Comparison of ENCODE assay signal across 1 cellular context in the genomic region with DNA sequence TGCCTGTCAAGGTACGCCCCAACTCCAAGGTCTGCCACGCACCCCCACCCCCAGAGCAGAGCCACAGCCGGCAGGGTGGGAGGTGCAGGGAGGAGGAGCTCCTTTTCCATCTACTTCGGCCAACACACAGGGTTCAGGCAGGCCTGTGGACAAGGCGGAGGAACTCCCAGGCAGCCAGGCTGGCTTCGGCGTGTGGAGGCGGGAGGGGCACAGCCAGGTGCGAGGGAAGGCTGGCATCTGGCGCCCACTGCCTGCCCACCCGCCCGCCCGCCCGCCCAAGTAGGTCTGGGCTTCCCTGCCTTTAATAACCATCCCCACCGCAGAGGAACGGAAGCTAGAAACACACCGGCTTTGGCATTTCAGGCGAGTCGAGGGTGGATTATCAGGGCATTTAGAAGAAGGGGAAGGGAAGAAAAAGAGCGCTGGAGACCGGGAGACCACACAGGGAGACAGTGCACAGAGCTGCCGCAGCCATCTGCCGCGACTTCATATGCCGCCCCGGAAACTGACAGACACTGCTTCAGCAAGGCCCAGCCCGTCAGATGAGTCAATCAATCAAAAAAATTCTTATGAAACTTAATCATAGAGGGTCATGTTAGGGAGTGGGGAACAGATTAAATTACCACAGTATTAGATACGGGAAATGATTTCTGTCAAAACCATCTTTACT.
TF ChIP-seq lines count a peak whose summit lies in the region.

No MANE protein-coding gene starts in this region.

TF ChIP-seq in IMR-90, 13 proteins besides CTCF, POLR2A, EP300 and RAD21 (continued from another document):
- TF ChIP-seq RFX5 (IDR thresholded peaks at IDR 0.05; ENCODE audit: low read depth, low read length) (no peak), BHLHE40 (IDR thresholded peaks at IDR 0.05; ENCODE audit: low read depth, low read length) (no peak), NFE2L2 (IDR thresholded peaks at IDR 0.05; ENCODE audit: low read depth, low read length) (no peak), MAZ (IDR thresholded peaks at IDR 0.05; ENCODE audit: borderline replicate concordance, low read depth, low read length) (no peak), MXI1 (IDR thresholded peaks at IDR 0.05; ENCODE audit: borderline replicate concordance, low read depth, low read length) (no peak), RCOR1 (IDR thresholded peaks at IDR 0.05; ENCODE audit: insufficient replicate concordance, low read length) (no peak)
- TF ChIP-seq, protein P1, sequence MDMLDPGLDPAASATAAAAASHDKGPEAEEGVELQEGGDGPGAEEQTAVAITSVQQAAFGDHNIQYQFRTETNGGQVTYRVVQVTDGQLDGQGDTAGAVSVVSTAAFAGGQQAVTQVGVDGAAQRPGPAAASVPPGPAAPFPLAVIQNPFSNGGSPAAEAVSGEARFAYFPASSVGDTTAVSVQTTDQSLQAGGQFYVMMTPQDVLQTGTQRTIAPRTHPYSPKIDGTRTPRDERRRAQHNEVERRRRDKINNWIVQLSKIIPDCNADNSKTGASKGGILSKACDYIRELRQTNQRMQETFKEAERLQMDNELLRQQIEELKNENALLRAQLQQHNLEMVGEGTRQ (IDR thresholded peaks at IDR 0.05; ENCODE audit: low read depth, low read length) = no peak
